1 cellular context compared by ENCODE assay signal in genomic region chr14:35331605-35332516, GRCh38.
A peak's percentile ranks its signal among the peaks of the same experiment; 100 is the strongest.
TF ChIP-seq lines count a peak whose summit lies in the region.

No MANE protein-coding gene starts in this region.

TF ChIP-seq in HepG2, 621 proteins besides CTCF, POLR2A, EP300 and RAD21 (continued from another document and continues in another):
- TF ChIP-seq MXD3 (CRISPR knock-in tag; IDR thresholded peaks at IDR 0.05) (no peak; the same call in 1 of the 2 replicates), MIER3 (CRISPR knock-in tag; IDR thresholded peaks at IDR 0.05; ENCODE audit: borderline replicate concordance) (no peak), HIC2 (CRISPR knock-in tag; IDR thresholded peaks at IDR 0.05; ENCODE audit: low read depth) (peak; percentile 58; the same call in 1 of the 2 replicates), RORA (CRISPR knock-in tag; IDR thresholded peaks at IDR 0.05) (no peak), ZBTB10 (CRISPR knock-in tag; IDR thresholded peaks at IDR 0.05; ENCODE audit: borderline replicate concordance) (peak; percentile 21; the same call in 1 of the 2 replicates), NR2F1 (CRISPR knock-in tag; IDR thresholded peaks at IDR 0.05) (peak in 1 of 2 experiments; percentile 34; a peak in 1 of 4 replicates), KLF15 (CRISPR knock-in tag; IDR thresholded peaks at IDR 0.05; ENCODE audit: borderline replicate concordance) (no peak; the same call in 1 of the 2 replicates), NFE2 (CRISPR knock-in tag; IDR thresholded peaks at IDR 0.05) (no peak), ZNF547 (CRISPR knock-in tag; IDR thresholded peaks at IDR 0.05) (peak; percentile 38; the same call in 1 of the 2 replicates), ZNF563 (CRISPR knock-in tag; IDR thresholded peaks at IDR 0.05) (no peak), HINFP (CRISPR knock-in tag; IDR thresholded peaks at IDR 0.05; ENCODE audit: low read depth) (no peak), NFKBIZ (CRISPR knock-in tag; IDR thresholded peaks at IDR 0.05) (no peak), KLF13 (CRISPR knock-in tag; IDR thresholded peaks at IDR 0.05) (peak; percentile 59; the same call in 1 of the 2 replicates), AKAP8 (CRISPR knock-in tag; IDR thresholded peaks at IDR 0.05) (no peak), ZNF468 (CRISPR knock-in tag; IDR thresholded peaks at IDR 0.05) (no peak), ZNF496 (CRISPR knock-in tag; IDR thresholded peaks at IDR 0.05; ENCODE audit: insufficient replicate concordance) (no peak), PRDM10 (CRISPR knock-in tag; IDR thresholded peaks at IDR 0.05; ENCODE audit: low read depth) (peak; percentile 1; the same call in 1 of the 2 replicates), TFDP1 (CRISPR knock-in tag; IDR thresholded peaks at IDR 0.05; ENCODE audit: borderline replicate concordance) (0 out of 2 replicates have a peak, but pooled peaks have one; percentile 21), NFYC (CRISPR knock-in tag; IDR thresholded peaks at IDR 0.05) (no peak), ZFY (CRISPR knock-in tag; IDR thresholded peaks at IDR 0.05) (peak; percentile 79), NCOA1 (CRISPR knock-in tag; IDR thresholded peaks at IDR 0.05) (0 out of 2 replicates have a peak, but pooled peaks have one; percentile 7), CBFB (CRISPR knock-in tag; IDR thresholded peaks at IDR 0.05) (no peak; the same call in 1 of the 2 replicates), MTA3 (CRISPR knock-in tag; IDR thresholded peaks at IDR 0.05) (no peak), KLF9 (CRISPR knock-in tag; IDR thresholded peaks at IDR 0.05; ENCODE audit: low read depth) (no peak), ZNF773 (CRISPR knock-in tag; IDR thresholded peaks at IDR 0.05; ENCODE audit: borderline replicate concordance) (0 out of 2 replicates have a peak, but pooled peaks have one; percentile 54), ZNF572 (CRISPR knock-in tag; IDR thresholded peaks at IDR 0.05) (no peak), ZNF275 (CRISPR knock-in tag; IDR thresholded peaks at IDR 0.05; ENCODE audit: borderline replicate concordance) (peak; percentile 87), ZMYM2 (CRISPR knock-in tag; IDR thresholded peaks at IDR 0.05) (0 out of 2 replicates have a peak, but pooled peaks have one; percentile 24), THAP9 (CRISPR knock-in tag; IDR thresholded peaks at IDR 0.05; ENCODE audit: borderline replicate concordance) (no peak; the same call in 1 of the 2 replicates), PAXIP1 (CRISPR knock-in tag; conservative IDR thresholded peaks at IDR 0.05) (no peak), ONECUT2 (CRISPR knock-in tag; IDR thresholded peaks at IDR 0.05) (no peak), ATF5 (CRISPR knock-in tag; IDR thresholded peaks at IDR 0.05; ENCODE audit: low read depth) (no peak), ZBTB25 (CRISPR knock-in tag; IDR thresholded peaks at IDR 0.05) (no peak; the same call in 1 of the 2 replicates), SMAD3 (CRISPR knock-in tag; IDR thresholded peaks at IDR 0.05) (no peak), ZNF160 (CRISPR knock-in tag; IDR thresholded peaks at IDR 0.05) (0 out of 2 replicates have a peak, but pooled peaks have one; percentile 70), ZNF205 (CRISPR knock-in tag; IDR thresholded peaks at IDR 0.05) (no peak), ZC3H4 (CRISPR knock-in tag; IDR thresholded peaks at IDR 0.05; ENCODE audit: borderline replicate concordance) (no peak), BCL6 (CRISPR knock-in tag; IDR thresholded peaks at IDR 0.05) (peak; percentile 72)
